ENCODE assay signal across 23 cellular contexts in genomic region chr18:67010916-67011315, GRCh38.
DNase-seq lines count a peak whose midpoint lies in the region; ATAC-seq and TF ChIP-seq lines count a peak whose summit lies in the region.
"Had no signal": no experiment of that assay in that cellular context is flagged by ENCODE, and none has a peak within 500 bp of the region (broad histone marks: within the 10 kb centered on the region; RNA-seq: fewer than 3 reads in every experiment).

No MANE protein-coding gene starts in this region.

- no peak overlapping the region for H3K27ac ChIP-seq in osteoblast (ENCODE audit: low read depth, low read length)
- H3K27ac ChIP-seq: psoas muscle had no signal

- H2AFZ ChIP-seq in osteoblast (ENCODE audit: low read length), result no peak overlapping the region

- H3K36me3 ChIP-seq in osteoblast (ENCODE audit: insufficient read depth, low read length), result no peaks in the 10 kb centered on the region

- no peaks in the 10 kb centered on the region for H3K27me3 Mint-ChIP-seq in mesothelial cell of epicardium (ENCODE audit: low read depth)
- H3K27me3 Mint-ChIP-seq: activated CD4-positive, alpha-beta memory T cell treated with anti-CD3 and anti-CD28 coated beads, Interleukin-2, amount 10 ng/mL, durations not matched to agents 7 days and 5 days; activated naive CD8-positive, alpha-beta T cell treated with anti-CD3 and anti-CD28 coated beads, Interleukin-2, amount 10 ng/mL, durations not matched to agents 7 days and 5 days; natural killer cell treated with Interleukin-12 subunit alpha and Interleukin-12 subunit beta and Interleukin-15 and Interleukin-18, amount 100 ng/mL, for 72 hours had no signal

- no peak overlapping the region for H3K4me2 ChIP-seq in osteoblast (ENCODE audit: insufficient read depth, low read length)

- H3K79me2 ChIP-seq in osteoblast (ENCODE audit: insufficient read depth, low read length), result no peaks in the 10 kb centered on the region

- TF ChIP-seq CTCF in astrocyte of the spinal cord (IDR thresholded peaks at IDR 0.05; ENCODE audit: low read depth, low read length) (no peak), mesothelial cell of epicardium (IDR thresholded peaks at IDR 0.05; ENCODE audit: unreplicated experiment) (no peak), osteoblast (IDR thresholded peaks at IDR 0.05; ENCODE audit: extremely low read depth, low read depth, low read length) (no peak)

- no peak overlapping the region for H3K4me3 Mint-ChIP-seq in mesothelial cell of epicardium
- H3K4me3 Mint-ChIP-seq: activated CD4-positive, alpha-beta memory T cell treated with anti-CD3 and anti-CD28 coated beads, Interleukin-2, amount 10 ng/mL, durations not matched to agents 7 days and 5 days; activated naive CD8-positive, alpha-beta T cell treated with anti-CD3 and anti-CD28 coated beads, Interleukin-2, amount 10 ng/mL, durations not matched to agents 7 days and 5 days; activated T-cell treated with anti-CD3 and anti-CD28 coated beads, Interleukin-2, amount 50 U/mL, for 4 hours; endodermal cell; natural killer cell treated with Interleukin-12 subunit alpha and Interleukin-12 subunit beta and Interleukin-15 and Interleukin-18, amount 100 ng/mL, for 72 hours had no signal

- no peak overlapping the region for H3K27ac Mint-ChIP-seq in mesothelial cell of epicardium
- H3K27ac Mint-ChIP-seq: activated CD4-positive, alpha-beta memory T cell treated with anti-CD3 and anti-CD28 coated beads, Interleukin-2, amount 10 ng/mL, durations not matched to agents 7 days and 5 days; activated naive CD8-positive, alpha-beta T cell treated with anti-CD3 and anti-CD28 coated beads, Interleukin-2, amount 10 ng/mL, durations not matched to agents 7 days and 5 days; endodermal cell; natural killer cell treated with Interleukin-12 subunit alpha and Interleukin-12 subunit beta and Interleukin-15 and Interleukin-18, amount 100 ng/mL, for 72 hours had no signal

- no peaks in the 10 kb centered on the region for H3K9me3 Mint-ChIP-seq in mesothelial cell of epicardium
- H3K9me3 Mint-ChIP-seq: activated CD4-positive, alpha-beta memory T cell treated with anti-CD3 and anti-CD28 coated beads, Interleukin-2, amount 10 ng/mL, durations not matched to agents 7 days and 5 days; activated naive CD8-positive, alpha-beta T cell treated with anti-CD3 and anti-CD28 coated beads, Interleukin-2, amount 10 ng/mL, durations not matched to agents 7 days and 5 days; activated T-cell treated with anti-CD3 and anti-CD28 coated beads, Interleukin-2, amount 50 U/mL, for 4 hours; endodermal cell; natural killer cell treated with Interleukin-12 subunit alpha and Interleukin-12 subunit beta and Interleukin-15 and Interleukin-18, amount 100 ng/mL, for 72 hours had no signal

- H3K4me1 ChIP-seq in osteoblast (ENCODE audit: insufficient read depth, low read length), result no peaks in the 10 kb centered on the region
- H3K4me1 ChIP-seq: Caco-2, psoas muscle had no signal

- H3K27me3 ChIP-seq in osteoblast (ENCODE audit: insufficient read depth, low read length), result no peaks in the 10 kb centered on the region

- no peaks in the 10 kb centered on the region for H4K20me1 ChIP-seq in osteoblast (ENCODE audit: insufficient read depth, low read length)

- ATAC-seq in HG03378 (IDR thresholded peaks at IDR 0.05; ENCODE audit: unreplicated experiment), result no peak
- ATAC-seq: HepG2; natural killer cell treated with Interleukin-12 subunit alpha and Interleukin-12 subunit beta and Interleukin-15 and Interleukin-18, amount 100 ng/mL, for 72 hours; psoas muscle had no signal

- H3K9me3 ChIP-seq in osteoblast (ENCODE audit: low read depth, low read length), result no peaks in the 10 kb centered on the region
- H3K9me3 ChIP-seq: Caco-2, psoas muscle had no signal

- no peaks in the 10 kb centered on the region for H3K4me1 Mint-ChIP-seq in mesothelial cell of epicardium
- H3K4me1 Mint-ChIP-seq: activated CD4-positive, alpha-beta memory T cell treated with anti-CD3 and anti-CD28 coated beads, Interleukin-2, amount 10 ng/mL, durations not matched to agents 7 days and 5 days; activated naive CD8-positive, alpha-beta T cell treated with anti-CD3 and anti-CD28 coated beads, Interleukin-2, amount 10 ng/mL, durations not matched to agents 7 days and 5 days; endodermal cell had no signal

- H3K36me3 Mint-ChIP-seq in mesothelial cell of epicardium, result no peaks in the 10 kb centered on the region
- H3K36me3 Mint-ChIP-seq: activated naive CD8-positive, alpha-beta T cell treated with anti-CD3 and anti-CD28 coated beads, Interleukin-2, amount 10 ng/mL, durations not matched to agents 7 days and 5 days; natural killer cell treated with Interleukin-12 subunit alpha and Interleukin-12 subunit beta and Interleukin-15 and Interleukin-18, amount 100 ng/mL, for 72 hours had no signal

- no peak overlapping the region for H3K4me3 ChIP-seq in astrocyte of the spinal cord (ENCODE audit: low read depth, low read length)
- no peak overlapping the region for H3K4me3 ChIP-seq in osteoblast (ENCODE audit: insufficient read depth, low read length)
- H3K4me3 ChIP-seq: psoas muscle had no signal

- in situ Hi-C loops in Caki2 (cut with HindIII; ENCODE audit: low pct_unique_long_range_greater_than_20kb, low sequenced_read_pairs), result no loop called here
- in situ Hi-C loops in astrocyte of the spinal cord (cut with HindIII; ENCODE audit: low sequenced_read_pairs), result no loop called here

- DNase-seq in Caki2 (ENCODE audit: low read depth), result peak; percentile 2
- DNase-seq in HT1080 (ENCODE audit: low read depth), result peak; percentile 75
- DNase-seq in astrocyte of the spinal cord (ENCODE audit: low read depth, low spot score), result peak; percentile 23
- peak; percentile 10 for DNase-seq in iris pigment epithelial cell (ENCODE audit: low read depth)
- DNase-seq in mesothelial cell of epicardium (ENCODE audit: low spot score in 2 of 2, unreplicated experiment in 2 of 2), result no peak
- DNase-seq in osteoblast (ENCODE audit: insufficient read length, low spot score, missing footprints), result no peak
- DNase-seq in AG08396 (ENCODE audit: low spot score), result no peak
- DNase-seq: activated CD4-positive, alpha-beta memory T cell treated with anti-CD3 and anti-CD28 coated beads, Interleukin-2, amount 10 ng/mL, durations not matched to agents 7 days and 5 days; activated naive CD8-positive, alpha-beta T cell treated with anti-CD3 and anti-CD28 coated beads, Interleukin-2, amount 10 ng/mL, durations not matched to agents 7 days and 5 days; activated T-cell treated with anti-CD3 and anti-CD28 coated beads, Interleukin-2, amount 50 U/mL, for 4 hours; Caco-2; central memory CD4-positive, alpha-beta T cell; endodermal cell; GDM1; glutamatergic neuron; GOT3; MV-4-11; NCI-H1930; NCI-H510A; psoas muscle had no signal

Comparison
In these comparisons a context has a peak if more than half of its experiments do, and no peak if none do; other contexts are left out.
1. DNase-seq: peak in Caki2 (single experiment), HT1080 (single experiment), astrocyte of the spinal cord (single experiment) and iris pigment epithelial cell (single experiment); none in mesothelial cell of epicardium (0 of 2), osteoblast (single experiment) and AG08396 (single experiment).